1 cellular context compared by ENCODE assay signal in the genomic region with DNA sequence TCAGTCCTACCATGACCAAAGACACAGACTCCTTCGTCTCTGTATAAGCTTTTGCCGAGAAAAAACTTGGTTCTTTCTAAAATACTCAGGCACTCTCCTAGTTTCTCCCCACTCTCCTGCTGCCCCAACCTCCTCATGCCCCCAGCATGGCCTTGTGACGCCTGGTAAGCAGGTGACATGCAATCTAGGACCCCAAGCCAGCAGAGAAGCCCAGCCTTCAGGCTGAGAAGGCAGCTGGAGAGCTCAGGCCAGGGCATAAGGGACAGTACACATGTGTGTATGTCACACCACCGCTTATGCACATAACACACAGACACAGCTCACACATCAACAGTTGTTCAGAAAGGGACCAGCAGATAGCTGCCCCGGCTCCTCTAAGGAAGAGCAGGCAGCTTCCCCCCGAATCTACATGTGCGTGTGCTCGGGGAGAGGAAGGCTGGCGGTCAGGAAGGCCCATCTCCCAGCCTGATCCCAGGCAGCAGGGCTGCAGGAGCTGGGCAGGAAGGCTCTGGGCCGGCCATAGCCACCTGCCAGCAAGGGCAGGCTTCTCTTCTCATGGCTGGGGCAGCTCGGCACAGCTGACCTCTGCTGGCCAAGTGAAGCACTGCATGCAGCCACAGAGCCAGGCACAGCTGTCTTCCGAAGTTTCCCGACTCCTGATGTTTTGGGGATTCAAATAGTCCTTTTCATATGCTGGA.
TF ChIP-seq lines count a peak whose summit lies in the region.

No MANE protein-coding gene starts in this region.

TF ChIP-seq in K562, 482 proteins besides CTCF, POLR2A, EP300 and RAD21 (continued from another document and continues in another):
- TF ChIP-seq, protein P1, sequence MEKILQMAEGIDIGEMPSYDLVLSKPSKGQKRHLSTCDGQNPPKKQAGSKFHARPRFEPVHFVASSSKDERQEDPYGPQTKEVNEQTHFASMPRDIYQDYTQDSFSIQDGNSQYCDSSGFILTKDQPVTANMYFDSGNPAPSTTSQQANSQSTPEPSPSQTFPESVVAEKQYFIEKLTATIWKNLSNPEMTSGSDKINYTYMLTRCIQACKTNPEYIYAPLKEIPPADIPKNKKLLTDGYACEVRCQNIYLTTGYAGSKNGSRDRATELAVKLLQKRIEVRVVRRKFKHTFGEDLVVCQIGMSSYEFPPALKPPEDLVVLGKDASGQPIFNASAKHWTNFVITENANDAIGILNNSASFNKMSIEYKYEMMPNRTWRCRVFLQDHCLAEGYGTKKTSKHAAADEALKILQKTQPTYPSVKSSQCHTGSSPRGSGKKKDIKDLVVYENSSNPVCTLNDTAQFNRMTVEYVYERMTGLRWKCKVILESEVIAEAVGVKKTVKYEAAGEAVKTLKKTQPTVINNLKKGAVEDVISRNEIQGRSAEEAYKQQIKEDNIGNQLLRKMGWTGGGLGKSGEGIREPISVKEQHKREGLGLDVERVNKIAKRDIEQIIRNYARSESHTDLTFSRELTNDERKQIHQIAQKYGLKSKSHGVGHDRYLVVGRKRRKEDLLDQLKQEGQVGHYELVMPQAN (IDR thresholded peaks at IDR 0.05; ENCODE audit: borderline replicate concordance): no peak
- TF ChIP-seq EWSR1 (IDR thresholded peaks at IDR 0.05; ENCODE audit: borderline replicate concordance, low read depth, partially characterized antibody) (no peak), ATF1 (CRISPR knock-in tag; IDR thresholded peaks at IDR 0.05) (no peak), ATF1 (tag; IDR thresholded peaks at IDR 0.05) (0 out of 2 replicates have a peak, but pooled peaks have one; percentile 19), ZNF124 (CRISPR knock-in tag; IDR thresholded peaks at IDR 0.05) (no peak), CREB1 (IDR thresholded peaks at IDR 0.05) (no peak), CREB1 (CRISPR knock-in tag; IDR thresholded peaks at IDR 0.05) (peak; percentile 16; the same call in 1 of the 2 replicates), CBFB (CRISPR knock-in tag; IDR thresholded peaks at IDR 0.05) (no peak), ZNF143 (CRISPR knock-in tag; IDR thresholded peaks at IDR 0.05) (no peak), RBM14 (IDR thresholded peaks at IDR 0.05; ENCODE audit: borderline replicate concordance, insufficient read depth, low read depth, low read length) (no peak), RCOR1 (IDR thresholded peaks at IDR 0.05; ENCODE audit: borderline replicate concordance in 1 of 2, low read depth in 2 of 2, low read length in 2 of 2) (no peak), MYNN (IDR thresholded peaks at IDR 0.05) (0 out of 2 replicates have a peak, but pooled peaks have one; percentile 13), MYNN (CRISPR knock-in tag; IDR thresholded peaks at IDR 0.05) (no peak), ZNF778 (CRISPR knock-in tag; IDR thresholded peaks at IDR 0.05) (no peak), KAT7 (CRISPR knock-in tag; IDR thresholded peaks at IDR 0.05; ENCODE audit: borderline replicate concordance) (peak; percentile 29; the same call in 1 of the 2 replicates), ZNF586 (CRISPR knock-in tag; conservative IDR thresholded peaks at IDR 0.05) (no peak), MEF2A (IDR thresholded peaks at IDR 0.05; ENCODE audit: control insufficient read depth, low read depth, low read length) (no peak), ZNF766 (CRISPR knock-in tag; conservative IDR thresholded peaks at IDR 0.05) (no peak), ZNF174 (CRISPR knock-in tag; IDR thresholded peaks at IDR 0.05) (no peak), MAFF (IDR thresholded peaks at IDR 0.05; ENCODE audit: low read length) (no peak), RFX7 (CRISPR knock-in tag; IDR thresholded peaks at IDR 0.05) (no peak), SNRNP70 (optimal IDR thresholded peaks at IDR 0.05; ENCODE audit: low read depth, low read length) (no peak), HIVEP1 (CRISPR knock-in tag; IDR thresholded peaks at IDR 0.05) (no peak), ZNF24 (IDR thresholded peaks at IDR 0.05) (no peak), HMG20B (CRISPR knock-in tag; IDR thresholded peaks at IDR 0.05) (no peak), POLR2G (IDR thresholded peaks at IDR 0.05; ENCODE audit: low read depth, low read length) (peak; percentile 47), BMI1 (IDR thresholded peaks at IDR 0.05; ENCODE audit: low read length) (no peak), PRPF4 (IDR thresholded peaks at IDR 0.05; ENCODE audit: insufficient read depth, low read depth, low read length, poor library complexity, severe bottlenecking) (no peak), ARID2 (IDR thresholded peaks at IDR 0.05) (no peak), SMC3 (conservative IDR thresholded peaks at IDR 0.05; ENCODE audit: insufficient read depth, low read depth, low read length) (peak; percentile 70), KDM4B (IDR thresholded peaks at IDR 0.05; ENCODE audit: borderline replicate concordance in 2 of 2, low read depth in 1 of 2) (0 out of 4 replicates have a peak, but pooled peaks of 1 of the 2 experiments have one; percentile 36), HCFC1 (IDR thresholded peaks at IDR 0.05; ENCODE audit: low read depth, low read length) (0 out of 2 replicates have a peak, but pooled peaks have one; percentile 24), MYBL2 (IDR thresholded peaks at IDR 0.05; ENCODE audit: low read depth) (no peak), MYBL2 (CRISPR knock-in tag; IDR thresholded peaks at IDR 0.05; ENCODE audit: borderline replicate concordance) (no peak), CBX1 (IDR thresholded peaks at IDR 0.05; ENCODE audit: low read depth) (no peak), JUND (IDR thresholded peaks at IDR 0.05; ENCODE audit: borderline replicate concordance, low read depth, low read length) (0 out of 2 replicates have a peak, but pooled peaks have one; percentile 34), JUND (tag; IDR thresholded peaks at IDR 0.05; ENCODE audit: borderline replicate concordance, low read depth, low read length) (no peak), HNRNPL (IDR thresholded peaks at IDR 0.05; ENCODE audit: low read depth, low read length) (no peak), KLF13 (tag; IDR thresholded peaks at IDR 0.05; ENCODE audit: borderline replicate concordance, low read depth) (no peak), HNRNPLL (IDR thresholded peaks at IDR 0.05; ENCODE audit: low read depth, low read length, poor library complexity, severe bottlenecking) (peak; percentile 7)
- TF ChIP-seq, protein P2, sequence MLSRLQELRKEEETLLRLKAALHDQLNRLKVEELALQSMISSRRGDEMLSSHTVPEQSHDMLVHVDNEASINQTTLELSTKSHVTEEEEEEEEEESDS (CRISPR knock-in tag; IDR thresholded peaks at IDR 0.05): no peak
- TF ChIP-seq, protein P3, sequence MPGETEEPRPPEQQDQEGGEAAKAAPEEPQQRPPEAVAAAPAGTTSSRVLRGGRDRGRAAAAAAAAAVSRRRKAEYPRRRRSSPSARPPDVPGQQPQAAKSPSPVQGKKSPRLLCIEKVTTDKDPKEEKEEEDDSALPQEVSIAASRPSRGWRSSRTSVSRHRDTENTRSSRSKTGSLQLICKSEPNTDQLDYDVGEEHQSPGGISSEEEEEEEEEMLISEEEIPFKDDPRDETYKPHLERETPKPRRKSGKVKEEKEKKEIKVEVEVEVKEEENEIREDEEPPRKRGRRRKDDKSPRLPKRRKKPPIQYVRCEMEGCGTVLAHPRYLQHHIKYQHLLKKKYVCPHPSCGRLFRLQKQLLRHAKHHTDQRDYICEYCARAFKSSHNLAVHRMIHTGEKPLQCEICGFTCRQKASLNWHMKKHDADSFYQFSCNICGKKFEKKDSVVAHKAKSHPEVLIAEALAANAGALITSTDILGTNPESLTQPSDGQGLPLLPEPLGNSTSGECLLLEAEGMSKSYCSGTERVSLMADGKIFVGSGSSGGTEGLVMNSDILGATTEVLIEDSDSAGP (CRISPR knock-in tag; IDR thresholded peaks at IDR 0.05): no peak
- TF ChIP-seq, protein P4, sequence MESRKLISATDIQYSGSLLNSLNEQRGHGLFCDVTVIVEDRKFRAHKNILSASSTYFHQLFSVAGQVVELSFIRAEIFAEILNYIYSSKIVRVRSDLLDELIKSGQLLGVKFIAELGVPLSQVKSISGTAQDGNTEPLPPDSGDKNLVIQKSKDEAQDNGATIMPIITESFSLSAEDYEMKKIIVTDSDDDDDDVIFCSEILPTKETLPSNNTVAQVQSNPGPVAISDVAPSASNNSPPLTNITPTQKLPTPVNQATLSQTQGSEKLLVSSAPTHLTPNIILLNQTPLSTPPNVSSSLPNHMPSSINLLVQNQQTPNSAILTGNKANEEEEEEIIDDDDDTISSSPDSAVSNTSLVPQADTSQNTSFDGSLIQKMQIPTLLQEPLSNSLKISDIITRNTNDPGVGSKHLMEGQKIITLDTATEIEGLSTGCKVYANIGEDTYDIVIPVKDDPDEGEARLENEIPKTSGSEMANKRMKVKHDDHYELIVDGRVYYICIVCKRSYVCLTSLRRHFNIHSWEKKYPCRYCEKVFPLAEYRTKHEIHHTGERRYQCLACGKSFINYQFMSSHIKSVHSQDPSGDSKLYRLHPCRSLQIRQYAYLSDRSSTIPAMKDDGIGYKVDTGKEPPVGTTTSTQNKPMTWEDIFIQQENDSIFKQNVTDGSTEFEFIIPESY (CRISPR knock-in tag; IDR thresholded peaks at IDR 0.05): no peak
- TF ChIP-seq, protein P5, sequence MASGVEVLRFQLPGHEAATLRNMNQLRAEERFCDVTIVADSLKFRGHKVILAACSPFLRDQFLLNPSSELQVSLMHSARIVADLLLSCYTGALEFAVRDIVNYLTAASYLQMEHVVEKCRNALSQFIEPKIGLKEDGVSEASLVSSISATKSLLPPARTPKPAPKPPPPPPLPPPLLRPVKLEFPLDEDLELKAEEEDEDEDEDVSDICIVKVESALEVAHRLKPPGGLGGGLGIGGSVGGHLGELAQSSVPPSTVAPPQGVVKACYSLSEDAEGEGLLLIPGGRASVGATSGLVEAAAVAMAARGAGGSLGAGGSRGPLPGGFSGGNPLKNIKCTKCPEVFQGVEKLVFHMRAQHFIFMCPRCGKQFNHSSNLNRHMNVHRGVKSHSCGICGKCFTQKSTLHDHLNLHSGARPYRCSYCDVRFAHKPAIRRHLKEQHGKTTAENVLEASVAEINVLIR (CRISPR knock-in tag; IDR thresholded peaks at IDR 0.05): no peak
- TF ChIP-seq, protein P6, sequence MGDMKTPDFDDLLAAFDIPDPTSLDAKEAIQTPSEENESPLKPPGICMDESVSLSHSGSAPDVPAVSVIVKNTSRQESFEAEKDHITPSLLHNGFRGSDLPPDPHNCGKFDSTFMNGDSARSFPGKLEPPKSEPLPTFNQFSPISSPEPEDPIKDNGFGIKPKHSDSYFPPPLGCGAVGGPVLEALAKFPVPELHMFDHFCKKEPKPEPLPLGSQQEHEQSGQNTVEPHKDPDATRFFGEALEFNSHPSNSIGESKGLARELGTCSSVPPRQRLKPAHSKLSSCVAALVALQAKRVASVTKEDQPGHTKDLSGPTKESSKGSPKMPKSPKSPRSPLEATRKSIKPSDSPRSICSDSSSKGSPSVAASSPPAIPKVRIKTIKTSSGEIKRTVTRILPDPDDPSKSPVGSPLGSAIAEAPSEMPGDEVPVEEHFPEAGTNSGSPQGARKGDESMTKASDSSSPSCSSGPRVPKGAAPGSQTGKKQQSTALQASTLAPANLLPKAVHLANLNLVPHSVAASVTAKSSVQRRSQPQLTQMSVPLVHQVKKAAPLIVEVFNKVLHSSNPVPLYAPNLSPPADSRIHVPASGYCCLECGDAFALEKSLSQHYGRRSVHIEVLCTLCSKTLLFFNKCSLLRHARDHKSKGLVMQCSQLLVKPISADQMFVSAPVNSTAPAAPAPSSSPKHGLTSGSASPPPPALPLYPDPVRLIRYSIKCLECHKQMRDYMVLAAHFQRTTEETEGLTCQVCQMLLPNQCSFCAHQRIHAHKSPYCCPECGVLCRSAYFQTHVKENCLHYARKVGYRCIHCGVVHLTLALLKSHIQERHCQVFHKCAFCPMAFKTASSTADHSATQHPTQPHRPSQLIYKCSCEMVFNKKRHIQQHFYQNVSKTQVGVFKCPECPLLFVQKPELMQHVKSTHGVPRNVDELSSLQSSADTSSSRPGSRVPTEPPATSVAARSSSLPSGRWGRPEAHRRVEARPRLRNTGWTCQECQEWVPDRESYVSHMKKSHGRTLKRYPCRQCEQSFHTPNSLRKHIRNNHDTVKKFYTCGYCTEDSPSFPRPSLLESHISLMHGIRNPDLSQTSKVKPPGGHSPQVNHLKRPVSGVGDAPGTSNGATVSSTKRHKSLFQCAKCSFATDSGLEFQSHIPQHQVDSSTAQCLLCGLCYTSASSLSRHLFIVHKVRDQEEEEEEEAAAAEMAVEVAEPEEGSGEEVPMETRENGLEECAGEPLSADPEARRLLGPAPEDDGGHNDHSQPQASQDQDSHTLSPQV (IDR thresholded peaks at IDR 0.05): no peak; the same call in none of the 2 replicates
- TF ChIP-seq, protein P7, sequence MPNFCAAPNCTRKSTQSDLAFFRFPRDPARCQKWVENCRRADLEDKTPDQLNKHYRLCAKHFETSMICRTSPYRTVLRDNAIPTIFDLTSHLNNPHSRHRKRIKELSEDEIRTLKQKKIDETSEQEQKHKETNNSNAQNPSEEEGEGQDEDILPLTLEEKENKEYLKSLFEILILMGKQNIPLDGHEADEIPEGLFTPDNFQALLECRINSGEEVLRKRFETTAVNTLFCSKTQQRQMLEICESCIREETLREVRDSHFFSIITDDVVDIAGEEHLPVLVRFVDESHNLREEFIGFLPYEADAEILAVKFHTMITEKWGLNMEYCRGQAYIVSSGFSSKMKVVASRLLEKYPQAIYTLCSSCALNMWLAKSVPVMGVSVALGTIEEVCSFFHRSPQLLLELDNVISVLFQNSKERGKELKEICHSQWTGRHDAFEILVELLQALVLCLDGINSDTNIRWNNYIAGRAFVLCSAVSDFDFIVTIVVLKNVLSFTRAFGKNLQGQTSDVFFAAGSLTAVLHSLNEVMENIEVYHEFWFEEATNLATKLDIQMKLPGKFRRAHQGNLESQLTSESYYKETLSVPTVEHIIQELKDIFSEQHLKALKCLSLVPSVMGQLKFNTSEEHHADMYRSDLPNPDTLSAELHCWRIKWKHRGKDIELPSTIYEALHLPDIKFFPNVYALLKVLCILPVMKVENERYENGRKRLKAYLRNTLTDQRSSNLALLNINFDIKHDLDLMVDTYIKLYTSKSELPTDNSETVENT (CRISPR knock-in tag; IDR thresholded peaks at IDR 0.05): peak; percentile 26; the same call in 1 of the 2 replicates
- TF ChIP-seq, protein P8, sequence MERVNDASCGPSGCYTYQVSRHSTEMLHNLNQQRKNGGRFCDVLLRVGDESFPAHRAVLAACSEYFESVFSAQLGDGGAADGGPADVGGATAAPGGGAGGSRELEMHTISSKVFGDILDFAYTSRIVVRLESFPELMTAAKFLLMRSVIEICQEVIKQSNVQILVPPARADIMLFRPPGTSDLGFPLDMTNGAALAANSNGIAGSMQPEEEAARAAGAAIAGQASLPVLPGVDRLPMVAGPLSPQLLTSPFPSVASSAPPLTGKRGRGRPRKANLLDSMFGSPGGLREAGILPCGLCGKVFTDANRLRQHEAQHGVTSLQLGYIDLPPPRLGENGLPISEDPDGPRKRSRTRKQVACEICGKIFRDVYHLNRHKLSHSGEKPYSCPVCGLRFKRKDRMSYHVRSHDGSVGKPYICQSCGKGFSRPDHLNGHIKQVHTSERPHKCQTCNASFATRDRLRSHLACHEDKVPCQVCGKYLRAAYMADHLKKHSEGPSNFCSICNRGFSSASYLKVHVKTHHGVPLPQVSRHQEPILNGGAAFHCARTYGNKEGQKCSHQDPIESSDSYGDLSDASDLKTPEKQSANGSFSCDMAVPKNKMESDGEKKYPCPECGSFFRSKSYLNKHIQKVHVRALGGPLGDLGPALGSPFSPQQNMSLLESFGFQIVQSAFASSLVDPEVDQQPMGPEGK (CRISPR knock-in tag; IDR thresholded peaks at IDR 0.05; ENCODE audit: borderline replicate concordance): no peak
